27 cellular contexts compared by ENCODE assay signal in genomic region chr10:96650958-96651357, GRCh38.
DNase-seq lines count a peak whose midpoint lies in the region; ATAC-seq and TF ChIP-seq lines count a peak whose summit lies in the region.
"Had no signal": no experiment of that assay in that cellular context is flagged by ENCODE, and none has a peak within 500 bp of the region (broad histone marks: within the 10 kb centered on the region; RNA-seq: fewer than 3 reads in every experiment).

No MANE protein-coding gene starts in this region.

- CTCF ChIA-PET in activated CD8-positive, alpha-beta T cell treated with anti-CD3 and anti-CD28 coated beads for 36 hours (lab: Charles Lee), result interaction anchor here (0.9 to 4.4 kb wide), 3 partner anchors 9 to 12 kb away, joined by 3 to 28 read pairs (median 8); no protein-coding TSS in a partner anchor
- CTCF ChIA-PET in A673 (lab: Charles Lee), result no interaction called here

- H3K4me1 ChIP-seq in liver (ENCODE audit: control insufficient read depth in 4 of 4, insufficient read depth in 4 of 4, low read length in 3 of 4), result peaks cover 8 to 34% (median 25%) of the 10 kb centered on the region in 4 donors
- peaks cover 0 to 58% (median 18%) of the 10 kb centered on the region in 4 donors for H3K4me1 ChIP-seq in right lobe of liver
- no peaks in the 10 kb centered on the region for H3K4me1 ChIP-seq in right cardiac atrium (ENCODE audit: control insufficient read depth, insufficient read depth, low read length)
- no peaks in the 10 kb centered on the region for H3K4me1 ChIP-seq in A673 (ENCODE audit: insufficient read depth, low read length, poor library complexity, severe bottlenecking)
- H3K4me1 ChIP-seq: A549, parathyroid adenoma, tibial artery, vagina had no signal

- peak overlapping the region; percentile 5 for H3K4me3 Mint-ChIP-seq in activated CD8-positive, alpha-beta T cell treated with anti-CD3 and anti-CD28 coated beads for 36 hours
- peak overlapping the region; percentile 85 to 94 (median 89) for H3K4me3 Mint-ChIP-seq in immature natural killer cell
- H3K4me3 Mint-ChIP-seq in stimulated activated naive CD8-positive, alpha-beta T cell treated with anti-CD3 and anti-CD28 coated beads, Interleukin-15, amount 100 ng/mL, for 72 hours, result peak overlapping the region; percentile 10 to 16
- H3K4me3 Mint-ChIP-seq: endodermal cell, neural progenitor cell had no signal

- H3K27ac ChIP-seq in liver (ENCODE audit: low read depth in 1 of 2, low read length in 2 of 2), result peak overlapping the region; percentile 8 to 14
- H3K27ac ChIP-seq in right lobe of liver, result peak overlapping the region in 1 of 3 donors; percentile 15
- H3K27ac ChIP-seq in right cardiac atrium (ENCODE audit: low read length), result no peak overlapping the region
- no peak overlapping the region for H3K27ac ChIP-seq in A673 (ENCODE audit: low read depth, low read length, poor library complexity, severe bottlenecking)
- H3K27ac ChIP-seq: A549, neural progenitor cell, parathyroid adenoma, tibial artery, vagina, VCaP had no signal

- 84% methylated on average over 7 of the region's 7 CpGs for WGBS in liver
- WGBS in right lobe of liver (ENCODE audit: insufficient coverage, low coverage, low lambda C conversion rate, missing lambda C conversion rate), result 72% methylated on average over 5 of the region's 7 CpGs
- WGBS in right cardiac atrium, result 77% methylated on average over 7 of the region's 7 CpGs

- H3K27me3 Mint-ChIP-seq in activated CD8-positive, alpha-beta T cell treated with anti-CD3 and anti-CD28 coated beads for 36 hours, result no peaks in the 10 kb centered on the region
- peaks cover 4 to 22% (median 21%) of the 10 kb centered on the region in 3 donors for H3K27me3 Mint-ChIP-seq in immature natural killer cell (ENCODE audit: low read depth in 3 of 3)
- H3K27me3 Mint-ChIP-seq in stimulated activated naive CD8-positive, alpha-beta T cell treated with anti-CD3 and anti-CD28 coated beads, Interleukin-15, amount 100 ng/mL, for 72 hours, result no peaks in the 10 kb centered on the region

- ATAC-seq in right lobe of liver (no peak), right cardiac atrium (no peak)
- ATAC-seq in activated CD8-positive, alpha-beta T cell treated with anti-CD3 and anti-CD28 coated beads for 36 hours, result peak; percentile 71
- ATAC-seq in stimulated activated naive CD8-positive, alpha-beta T cell treated with anti-CD3 and anti-CD28 coated beads, Interleukin-15, amount 100 ng/mL, for 72 hours, result peak; percentile 75
- ATAC-seq: A549, HCT116 had no signal

- no peak for TF ChIP-seq POLR2A in right lobe of liver (IDR thresholded peaks at IDR 0.05)

- H3K36me3 ChIP-seq in liver (ENCODE audit: control insufficient read depth in 4 of 4, insufficient read depth in 3 of 4, low read depth in 1 of 4, low read length in 3 of 4) (peaks cover 2 to 29% (median 19%) of the 10 kb centered on the region in 4 donors), right lobe of liver (peaks cover 5 to 37% (median 12%) of the 10 kb centered on the region in 4 donors), A673 (ENCODE audit: insufficient read depth, low read length, poor library complexity, severe bottlenecking) (no peaks in the 10 kb centered on the region)
- H3K36me3 ChIP-seq: neural progenitor cell, tibial artery, vagina had no signal

- H3K27me3 ChIP-seq in liver (ENCODE audit: control insufficient read depth in 4 of 4, insufficient read depth in 4 of 4, low read length in 3 of 4) (no peaks in the 10 kb centered on the region), right lobe of liver (no peaks in the 10 kb centered on the region), right cardiac atrium (ENCODE audit: control insufficient read depth, insufficient read depth) (no peaks in the 10 kb centered on the region), A673 (replicated peaks; ENCODE audit: insufficient read depth, low read depth, low read length, poor library complexity) (peaks cover 8% of the 10 kb centered on the region)
- H3K27me3 ChIP-seq: neural progenitor cell, Peyer's patch, tibial artery, vagina had no signal

- TF ChIP-seq CTCF in liver (IDR thresholded peaks at IDR 0.05; ENCODE audit: low read depth, low read length, missing input control) (no peak), right lobe of liver (IDR thresholded peaks at IDR 0.05) (no peak), A673 (conservative IDR thresholded peaks at IDR 0.05; ENCODE audit: low read depth, low read length) (no peak)
- no peak for TF ChIP-seq CTCF in activated CD8-positive, alpha-beta T cell treated with anti-CD3 and anti-CD28 coated beads for 36 hours (IDR thresholded peaks at IDR 0.05)

- no peak for TF ChIP-seq RAD21 in liver (IDR thresholded peaks at IDR 0.05)

- intact Hi-C loops in right lobe of liver (cut with DNase I), result no loop called here
- intact Hi-C loops in activated CD8-positive, alpha-beta T cell treated with anti-CD3 and anti-CD28 coated beads for 36 hours (cut with micrococcal nuclease), result loop anchor here (5.0 kb wide), 1 partner anchor 66 kb away; no protein-coding TSS in a partner anchor
- intact Hi-C loops in right cardiac atrium (cut with DNase I), result no loop called here
- intact Hi-C loops in A673 (cut with micrococcal nuclease; ENCODE audit: unreplicated experiment), result no loop called here

- DNase-seq in right lobe of liver (no peak), immature natural killer cell (peak in 2 of 3 donors; percentile 30 to 44), right cardiac atrium (no peak), A673 (ENCODE audit: low spot score) (no peak), NCI-H1417 treated with DMSO at 0.1 percent for 48 hours (lab: John Stamatoyannopoulos, UW) (no peak)
- peak; percentile 37 for DNase-seq in activated CD8-positive, alpha-beta T cell treated with anti-CD3 and anti-CD28 coated beads for 36 hours
- no peak for DNase-seq in stimulated activated naive CD8-positive, alpha-beta T cell treated with anti-CD3 and anti-CD28 coated beads, Interleukin-15, amount 100 ng/mL, for 72 hours
- DNase-seq: activated CD4-positive, alpha-beta T cell treated with anti-CD3 and anti-CD28 coated beads, Interleukin-2, amount 50 U/mL, for 1 hour; activated effector memory CD4-positive, alpha-beta T cell treated with Interleukin-2 at 50 U/mL for 16 hours; AML-193; DMS53; endodermal cell; NCI-H446 treated with DMSO at 0.1 percent for 48 hours; NCI-H774; Peyer's patch; SHP77 treated with DMSO at 0.1 percent for 48 hours; stimulated activated CD4-positive, alpha-beta T cell treated with anti-CD3 and anti-CD28 coated beads, Interleukin-1b, Interleukin-23, amount 100 ng/mL, for 48 hours; T-helper 9 cell; tibial artery had no signal

- peaks cover 52% of the 10 kb centered on the region for H3K4me1 Mint-ChIP-seq in activated CD8-positive, alpha-beta T cell treated with anti-CD3 and anti-CD28 coated beads for 36 hours (ENCODE audit: low read depth)
- H3K4me1 Mint-ChIP-seq in immature natural killer cell, result peaks cover 81 to 93% of the 10 kb centered on the region in 2 donors
- H3K4me1 Mint-ChIP-seq in stimulated activated naive CD8-positive, alpha-beta T cell treated with anti-CD3 and anti-CD28 coated beads, Interleukin-15, amount 100 ng/mL, for 72 hours, result peaks cover 58% of the 10 kb centered on the region
- H3K4me1 Mint-ChIP-seq: neural progenitor cell had no signal

- H3K9ac ChIP-seq in liver (ENCODE audit: low read depth in 1 of 2, low read length in 2 of 2), result no peak overlapping the region
- H3K9ac ChIP-seq: neural progenitor cell, parathyroid adenoma had no signal

- BruUV-seq in A673 (replicated peaks; lab: Mats Ljungman, UMichigan), result no TSS peak

- POLR2A ChIA-PET in activated CD8-positive, alpha-beta T cell treated with anti-CD3 and anti-CD28 coated beads for 36 hours (lab: Charles Lee), result interaction anchor here (0.7 to 1.4 kb wide), 4 partner anchors 10 to 63 kb away, joined by 3 read pairs; no protein-coding TSS in a partner anchor
- POLR2A ChIA-PET in A673 (lab: Charles Lee; ENCODE audit: low non-redundant PET), result no interaction called here

- peaks cover 2% of the 10 kb centered on the region for H3K9me3 Mint-ChIP-seq in activated CD8-positive, alpha-beta T cell treated with anti-CD3 and anti-CD28 coated beads for 36 hours
- H3K9me3 Mint-ChIP-seq in immature natural killer cell, result peaks cover 0 to 3% (median 0%) of the 10 kb centered on the region in 6 donors
- peaks cover 13 to 15% of the 10 kb centered on the region in 2 donors for H3K9me3 Mint-ChIP-seq in stimulated activated naive CD8-positive, alpha-beta T cell treated with anti-CD3 and anti-CD28 coated beads, Interleukin-15, amount 100 ng/mL, for 72 hours

- H3K4me3 ChIP-seq in liver (ENCODE audit: low read depth in 1 of 3, low read length in 3 of 3), result no peak overlapping the region
- no peak overlapping the region for H3K4me3 ChIP-seq in right lobe of liver
- H3K4me3 ChIP-seq in right cardiac atrium (ENCODE audit: low read length), result no peak overlapping the region
- no peak overlapping the region for H3K4me3 ChIP-seq in A673 (ENCODE audit: low read depth, low read length, poor library complexity, severe bottlenecking)
- H3K4me3 ChIP-seq: A549, neural progenitor cell, Peyer's patch, smooth muscle cell, tibial artery, vagina had no signal

- H3K27ac Mint-ChIP-seq in activated CD8-positive, alpha-beta T cell treated with anti-CD3 and anti-CD28 coated beads for 36 hours, result peak overlapping the region; percentile 61
- peak overlapping the region; percentile 97 to 100 (median 100) for H3K27ac Mint-ChIP-seq in immature natural killer cell
- peak overlapping the region in 1 of 2 donors; percentile 35 for H3K27ac Mint-ChIP-seq in stimulated activated naive CD8-positive, alpha-beta T cell treated with anti-CD3 and anti-CD28 coated beads, Interleukin-15, amount 100 ng/mL, for 72 hours
- H3K27ac Mint-ChIP-seq: endodermal cell, neural progenitor cell had no signal

- peaks cover 2% of the 10 kb centered on the region for H3K36me3 Mint-ChIP-seq in activated CD8-positive, alpha-beta T cell treated with anti-CD3 and anti-CD28 coated beads for 36 hours (ENCODE audit: low read depth)
- peaks cover 52 to 73% (median 57%) of the 10 kb centered on the region in 3 donors for H3K36me3 Mint-ChIP-seq in immature natural killer cell
- H3K36me3 Mint-ChIP-seq: neural progenitor cell had no signal

- no peaks in the 10 kb centered on the region for H3K9me3 ChIP-seq in liver (ENCODE audit: control insufficient read depth in 4 of 4, low read length in 3 of 4)
- no peaks in the 10 kb centered on the region for H3K9me3 ChIP-seq in right lobe of liver
- no peaks in the 10 kb centered on the region for H3K9me3 ChIP-seq in right cardiac atrium (ENCODE audit: control insufficient read depth, low read length)
- no peaks in the 10 kb centered on the region for H3K9me3 ChIP-seq in A673 (ENCODE audit: low read depth, low read length, poor library complexity, severe bottlenecking)
- H3K9me3 ChIP-seq: A549, Peyer's patch, tibial artery, vagina had no signal

Comparison
In these comparisons a context has a peak if more than half of its experiments do, and no peak if none do; other contexts are left out.
1. H3K27ac ChIP-seq: peak in liver (2 of 2); none in right cardiac atrium (single experiment) and A673 (single experiment).
2. ATAC-seq: peak in activated CD8-positive, alpha-beta T cell treated with anti-CD3 and anti-CD28 coated beads for 36 hours (single experiment) and stimulated activated naive CD8-positive, alpha-beta T cell treated with anti-CD3 and anti-CD28 coated beads, Interleukin-15, amount 100 ng/mL, for 72 hours (single experiment); none in right lobe of liver (0 of 4) and right cardiac atrium (0 of 2).
3. DNase-seq: peak in activated CD8-positive, alpha-beta T cell treated with anti-CD3 and anti-CD28 coated beads for 36 hours (single experiment) and immature natural killer cell (2 of 3); none in right lobe of liver (0 of 3), stimulated activated naive CD8-positive, alpha-beta T cell treated with anti-CD3 and anti-CD28 coated beads, Interleukin-15, amount 100 ng/mL, for 72 hours (0 of 2), right cardiac atrium (0 of 3), A673 (single experiment) and NCI-H1417 treated with DMSO at 0.1 percent for 48 hours (single experiment).
4. H3K4me3 Mint-ChIP-seq: peak in every context shown above with its lines; median percentile 89 in immature natural killer cell; 13 in stimulated activated naive CD8-positive, alpha-beta T cell treated with anti-CD3 and anti-CD28 coated beads, Interleukin-15, amount 100 ng/mL, for 72 hours; 5 in activated CD8-positive, alpha-beta T cell treated with anti-CD3 and anti-CD28 coated beads for 36 hours.